In genomic region chr19:49641688-49642487, GRCh38 we compare ENCODE assay signal across 8 cellular contexts. TPM values are rescaled to one million over a fixed set of nuclear protein-coding genes. Genes with fewer than 3 reads are reported as not detected.
DNase-seq lines count a peak whose midpoint lies in the region; ATAC-seq lines count a peak whose summit lies in the region.

Gene SCAF1 (plus strand): TSS chr19:49642209. CDS start chr19:49645027, 2,818 bp downstream.

- intact Hi-C loops in dendritic cell treated with granulocyte-macrophage colony-stimulating factor and Interleukin-4, amounts not matched to agents 40 ng/mL and 50 ng/mL, for 4 days (cut with micrococcal nuclease) = loop anchor here (1.0 to 5.0 kb wide), 5 partner anchors 23 to 190 kb away; partner anchors contain the start of genes ALDH16A1, BCL2L12, FUZ and IRF3

- H3K4me1 Mint-ChIP-seq in dendritic cell treated with granulocyte-macrophage colony-stimulating factor and Interleukin-4, amounts not matched to agents 40 ng/mL and 50 ng/mL, for 4 days (ENCODE audit: low read depth) = peaks cover 64% of the 10 kb centered on the region

- H3K9me3 Mint-ChIP-seq in dendritic cell treated with granulocyte-macrophage colony-stimulating factor and Interleukin-4, amounts not matched to agents 40 ng/mL and 50 ng/mL, for 4 days = no peaks in the 10 kb centered on the region

- H3K27ac Mint-ChIP-seq in dendritic cell treated with granulocyte-macrophage colony-stimulating factor and Interleukin-4, amounts not matched to agents 40 ng/mL and 50 ng/mL, for 4 days = peak within 1 kb of the TSS; percentile 100

- peaks cover 53% of the 10 kb centered on the region for H3K36me3 Mint-ChIP-seq in dendritic cell treated with granulocyte-macrophage colony-stimulating factor and Interleukin-4, amounts not matched to agents 40 ng/mL and 50 ng/mL, for 4 days (ENCODE audit: low read depth)

- ATAC-seq in GM19372 (IDR thresholded peaks at IDR 0.05; ENCODE audit: low read depth, unreplicated experiment) (peak; percentile 59), HG03558 (IDR thresholded peaks at IDR 0.05; ENCODE audit: extremely low read depth, unreplicated experiment) (peak; percentile 30), left lobe of liver (peak; percentile 80)

- DNase-seq in C1 segment of cervical spinal cord (lab: John Stamatoyannopoulos, UW) (peak; percentile 98 to 100 (median 99)), NCI-H774 (lab: John Stamatoyannopoulos, UW) (peak; percentile 99), left lobe of liver (ENCODE audit: low spot score) (peak; percentile 100)
- peak; percentile 97 to 98 for DNase-seq in activated CD4-positive, alpha-beta T cell treated with anti-CD3 and anti-CD28 coated beads, Interleukin-2, amount 50 U/mL, for 4 hours
- peak; percentile 99 for DNase-seq in stimulated activated CD4-positive, alpha-beta T cell treated with anti-CD3 and anti-CD28 coated beads, Interleukin-2, amount 100 ng/mL, for 4 hours (ENCODE audit: low read depth)

- peak within 1 kb of the TSS; percentile 99 for H3K4me3 Mint-ChIP-seq in dendritic cell treated with granulocyte-macrophage colony-stimulating factor and Interleukin-4, amounts not matched to agents 40 ng/mL and 50 ng/mL, for 4 days

- H3K27me3 Mint-ChIP-seq in dendritic cell treated with granulocyte-macrophage colony-stimulating factor and Interleukin-4, amounts not matched to agents 40 ng/mL and 50 ng/mL, for 4 days = no peaks in the 10 kb centered on the region

RNA-seq across cellular contexts. Expression of gene SCAF1, which starts in this region (rescaled TPM):
- total RNA-seq in left lobe of liver = 35.5 TPM

Comparison
In these comparisons a context has a peak if more than half of its experiments do, and no peak if none do; other contexts are left out.
1. Peak in every context shown above with its lines: DNase-seq and ATAC-seq.
2. ATAC-seq: peak in every context shown above with its lines; median percentile 80 in left lobe of liver; 59 in GM19372; 30 in HG03558.